ENCODE assay signal across 13 cellular contexts in the genomic region with DNA sequence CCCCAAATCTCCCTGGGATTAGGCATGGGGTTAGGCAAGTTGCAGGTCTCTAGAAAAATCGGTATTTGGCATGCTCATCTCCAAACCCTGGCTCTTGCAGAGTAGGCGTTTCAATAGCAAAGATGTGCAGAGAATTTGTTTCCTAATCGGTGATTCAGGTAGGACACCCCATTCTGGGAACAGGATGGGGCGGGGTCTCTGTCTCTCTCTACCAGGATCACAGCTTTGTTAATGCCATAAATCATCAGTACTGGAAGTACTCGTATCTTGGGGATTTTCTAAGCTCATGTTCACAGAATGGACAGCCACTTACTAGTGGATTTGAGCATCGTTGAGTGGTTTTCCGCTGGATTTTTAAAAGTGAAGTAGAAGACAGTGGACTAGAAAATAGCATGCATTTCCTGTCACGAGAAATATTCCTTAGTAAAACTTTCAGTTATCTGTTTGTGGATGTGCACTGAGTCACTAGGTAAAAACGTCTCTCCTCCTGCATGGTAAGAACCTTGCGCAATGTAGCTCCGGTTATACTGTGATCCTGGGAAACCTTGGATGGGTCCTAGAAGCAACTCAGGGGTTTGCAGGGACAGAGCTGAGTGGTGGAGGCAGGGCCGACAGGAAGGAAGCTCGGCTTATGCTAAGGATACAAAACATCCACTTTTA. TPM values are rescaled to one million over a fixed set of nuclear protein-coding genes. Genes with fewer than 3 reads are reported as not detected.
DNase-seq lines count a peak whose midpoint lies in the region; ATAC-seq and TF ChIP-seq lines count a peak whose summit lies in the region.
"Had no signal": no experiment of that assay in that cellular context is flagged by ENCODE, and none has a peak within 500 bp of the region (broad histone marks: within the 10 kb centered on the region; RNA-seq: fewer than 3 reads in every experiment).

No MANE protein-coding gene starts in this region.

- no peak overlapping the region for H3K27ac ChIP-seq in BLaER1
- H3K27ac ChIP-seq in PC-9, result peak overlapping the region; percentile 48

- no TSS peak for BruUV-seq in PC-9 (replicated peaks; lab: Mats Ljungman, UMichigan)

- CTCF ChIA-PET in PC-9 (lab: Charles Lee), result interaction anchor here (0.5 kb wide), 1 partner anchor 62 kb away, joined by 11 read pairs; no protein-coding TSS in a partner anchor

- H3K9me3 Mint-ChIP-seq in endothelial cell (ENCODE audit: unreplicated experiment), result no peaks in the 10 kb centered on the region

- DNase-seq in PC-9 (peak in 1 of 2 experiments; percentile 37), endothelial cell (ENCODE audit: low spot score) (no peak), non-pigmented ciliary epithelial cell (ENCODE audit: low read depth) (peak; percentile 63), SKM-1 treated with dmso at 0.1 percent for 144 hours (lab: John Stamatoyannopoulos, UW; ENCODE audit: unreplicated experiment) (no peak), GM19238 (ENCODE audit: insufficient read length, low spot score) (no peak), lower leg skin (ENCODE audit: low spot score in 2 of 2) (no peak)
- DNase-seq: activated naive CD4-positive, alpha-beta T cell treated with anti-CD3 and anti-CD28 coated beads, Interleukin-2, amount 50 U/mL, for 16 hours; Caco-2; NCI-H1048 had no signal

- H3K9me3 ChIP-seq in BLaER1 (no peaks in the 10 kb centered on the region), PC-9 (ENCODE audit: insufficient read depth, low read depth) (no peaks in the 10 kb centered on the region)
- H3K9me3 ChIP-seq: Caco-2 had no signal

- peaks cover 72% of the 10 kb centered on the region for H3K4me1 Mint-ChIP-seq in endothelial cell (ENCODE audit: unreplicated experiment)

- POLR2A ChIA-PET in PC-9 (lab: Charles Lee; ENCODE audit: unreplicated experiment), result interaction anchor here (0.7 kb wide), 1 partner anchor 68 kb away, joined by 4 read pairs; no protein-coding TSS in a partner anchor

- peaks cover 3% of the 10 kb centered on the region for H3K36me3 Mint-ChIP-seq in endothelial cell (ENCODE audit: low read depth, unreplicated experiment)

- H3K27ac Mint-ChIP-seq in endothelial cell (ENCODE audit: unreplicated experiment), result peak overlapping the region; percentile 67

- H3K27me3 Mint-ChIP-seq in endothelial cell (ENCODE audit: unreplicated experiment), result peaks cover 6% of the 10 kb centered on the region

- H2AFZ ChIP-seq in PC-9, result no peak overlapping the region

- no peak for ATAC-seq in HG03135 (IDR thresholded peaks at IDR 0.05; ENCODE audit: unreplicated experiment)
- ATAC-seq: activated CD4-positive, CD25-positive, alpha-beta regulatory T cell treated with anti-CD3 and anti-CD28 coated beads, Interleukin-2, amount 50 U/mL, for 24 hours had no signal

- no peak for TF ChIP-seq POLR2A in lower leg skin (IDR thresholded peaks at IDR 0.05)

- peak overlapping the region; percentile 49 for H3K4me2 ChIP-seq in BLaER1
- H3K4me2 ChIP-seq in PC-9, result peak overlapping the region; percentile 54

- H3K4me3 ChIP-seq in BLaER1 (no peak overlapping the region), PC-9 (no peak overlapping the region; the same call in 1 of the 2 replicates), lower leg skin (ENCODE audit: low read depth, poor library complexity, severe bottlenecking) (no peak overlapping the region)

- no peaks in the 10 kb centered on the region for H4K20me1 ChIP-seq in BLaER1
- no peaks in the 10 kb centered on the region for H4K20me1 ChIP-seq in PC-9 (ENCODE audit: insufficient read depth)

- intact Hi-C loops in PC-9 (cut with micrococcal nuclease; ENCODE audit: unreplicated experiment), result loop anchor here (10.0 kb wide), 1 partner anchor 366 kb away; a partner anchor contains a TSS
- intact Hi-C loops in lower leg skin (cut with DNase I; ENCODE audit: low total_unique reads), result loop anchor here (10.0 kb wide), 1 partner anchor 116 kb away; no protein-coding TSS in a partner anchor

- H3K79me2 ChIP-seq in PC-9 (ENCODE audit: low read depth), result peaks cover 32% of the 10 kb centered on the region

- H3K9ac ChIP-seq in BLaER1, result no peak overlapping the region

- H3K27me3 ChIP-seq in BLaER1, result peaks cover 18% of the 10 kb centered on the region
- H3K27me3 ChIP-seq in PC-9 (ENCODE audit: insufficient read depth, low read depth), result no peaks in the 10 kb centered on the region

- H3K36me3 ChIP-seq in BLaER1, result no peaks in the 10 kb centered on the region
- H3K36me3 ChIP-seq in PC-9 (ENCODE audit: low read depth), result no peaks in the 10 kb centered on the region

- WGBS in lower leg skin, 2 donors, result 65 to 77% methylated on average over 13 of the region's 13 CpGs

- TF ChIP-seq CTCF in PC-9 (conservative IDR thresholded peaks at IDR 0.05) (no peak), endothelial cell (IDR thresholded peaks at IDR 0.05; ENCODE audit: unreplicated experiment) (no peak), lower leg skin (IDR thresholded peaks at IDR 0.05) (no peak)

- peaks cover 12% of the 10 kb centered on the region; the same call in 1 of the 2 replicates for H3F3A ChIP-seq in PC-9 (ENCODE audit: insufficient read depth, low read depth)

- no peaks in the 10 kb centered on the region for H3K9me2 ChIP-seq in PC-9 (ENCODE audit: insufficient read depth)

- H3K4me1 ChIP-seq in BLaER1 (peaks cover 57% of the 10 kb centered on the region), PC-9 (replicated peaks; ENCODE audit: insufficient read depth) (peaks cover 17% of the 10 kb centered on the region)

- peak overlapping the region; percentile 18 for H3K4me3 Mint-ChIP-seq in endothelial cell (ENCODE audit: unreplicated experiment)

RNA-seq across cellular contexts. Expression of a gene that starts 5.1 kb away (rescaled TPM):
- 11.7 and 12.7 TPM in 2 replicates for total RNA-seq in PC-9 (2021)
- total RNA-seq in endothelial cell (ENCODE audit: unreplicated experiment), result 23.5 TPM
- total RNA-seq in lower leg skin, result 10 to 100 TPM in 1 of 4 donors, 1 to 10 TPM in 3; 8.5 to 10.3 (median 9.1) TPM
- total RNA-seq: OCI-LY7 had no signal
